ENCODE assay signal across 8 cellular contexts in the genomic region with DNA sequence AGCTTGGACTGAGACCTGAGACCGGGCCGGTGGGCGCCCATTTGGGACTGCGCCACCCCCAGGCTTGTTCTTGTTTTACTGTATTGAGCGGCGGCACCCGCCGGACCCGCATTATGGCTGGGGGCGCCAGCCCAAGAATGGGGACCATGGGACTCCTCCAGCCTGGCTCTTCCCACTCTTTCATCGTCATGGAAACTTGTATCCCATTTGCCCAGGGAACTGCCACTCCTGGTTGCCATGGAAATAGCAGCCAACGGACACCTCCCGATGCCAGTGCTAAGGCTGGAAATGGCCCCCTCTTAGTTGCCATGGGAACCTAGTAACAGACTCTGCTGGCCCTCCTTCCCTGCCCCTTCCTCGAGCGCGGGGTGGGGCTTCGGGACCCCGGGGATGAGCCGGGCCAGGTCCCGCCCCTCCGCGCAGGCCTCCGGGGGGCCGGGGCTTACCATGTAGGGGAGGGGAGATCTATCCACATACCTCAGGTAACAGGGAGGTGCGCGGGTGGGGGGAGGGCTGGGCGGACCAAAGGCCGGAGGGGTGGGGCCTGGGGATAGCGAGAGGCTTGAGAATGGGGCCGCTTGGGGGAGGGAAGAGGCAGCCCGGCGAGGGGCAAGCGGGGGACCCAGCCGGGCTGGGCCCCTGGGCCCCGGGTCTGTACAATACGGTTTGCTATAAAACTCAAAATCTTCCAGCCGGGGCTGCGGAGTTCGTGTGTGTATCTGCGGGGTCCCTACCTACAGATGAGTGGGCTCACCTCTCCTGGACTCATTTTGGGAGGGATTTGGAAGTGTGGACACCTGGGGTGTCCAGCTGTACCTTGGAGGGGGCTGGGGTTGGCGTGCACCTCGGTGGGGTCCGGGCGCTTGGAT. TPM values are rescaled to one million over a fixed set of nuclear protein-coding genes. Genes with fewer than 3 reads are reported as not detected.
DNase-seq lines count a peak whose midpoint lies in the region; ATAC-seq lines count a peak whose summit lies in the region.

No MANE protein-coding gene starts in this region.

- H3K4me3 Mint-ChIP-seq in CD4-positive, alpha-beta memory T cell = peak overlapping the region; percentile 64 to 92 (median 76)
- peak overlapping the region; percentile 82 for H3K4me3 Mint-ChIP-seq in activated naive CD8-positive, alpha-beta T cell treated with anti-CD3 and anti-CD28 coated beads, Interleukin-2, amount 50 U/mL, for 24 hours

- intact Hi-C loops in CD4-positive, alpha-beta memory T cell (cut with micrococcal nuclease) = no loop called here

- peak; percentile 14 for ATAC-seq in GM19455 (IDR thresholded peaks at IDR 0.05; ENCODE audit: unreplicated experiment)
- no peak for ATAC-seq in activated naive CD8-positive, alpha-beta T cell treated with anti-CD3 and anti-CD28 coated beads, Interleukin-2, amount 50 U/mL, for 24 hours
- ATAC-seq in GM18519 (IDR thresholded peaks at IDR 0.05; ENCODE audit: low FRiP score, unreplicated experiment) = no peak
- ATAC-seq in GM21515 (IDR thresholded peaks at IDR 0.05; ENCODE audit: unreplicated experiment) = no peak

- no peaks in the 10 kb centered on the region for H3K27me3 Mint-ChIP-seq in CD4-positive, alpha-beta memory T cell
- H3K27me3 Mint-ChIP-seq in activated naive CD8-positive, alpha-beta T cell treated with anti-CD3 and anti-CD28 coated beads, Interleukin-2, amount 50 U/mL, for 24 hours = no peaks in the 10 kb centered on the region

- peak overlapping the region; percentile 71 for H3K27ac ChIP-seq in CD4-positive, alpha-beta memory T cell (ENCODE audit: low read depth, low read length)

- peaks cover 9 to 26% (median 20%) of the 10 kb centered on the region in 4 donors for H3K4me1 Mint-ChIP-seq in CD4-positive, alpha-beta memory T cell
- H3K4me1 Mint-ChIP-seq in activated naive CD8-positive, alpha-beta T cell treated with anti-CD3 and anti-CD28 coated beads, Interleukin-2, amount 50 U/mL, for 24 hours = peaks cover 15% of the 10 kb centered on the region

- H2AFZ ChIP-seq in neuron (ENCODE audit: low read depth, low read length) = peak overlapping the region; percentile 52

- no peaks in the 10 kb centered on the region for H3K27me3 ChIP-seq in CD4-positive, alpha-beta memory T cell (ENCODE audit: insufficient read depth, low read length)
- no peaks in the 10 kb centered on the region for H3K27me3 ChIP-seq in neuron (ENCODE audit: insufficient read depth, low read length)

- H3K36me3 ChIP-seq in CD4-positive, alpha-beta memory T cell (ENCODE audit: insufficient read depth, low read length) = no peaks in the 10 kb centered on the region
- H3K36me3 ChIP-seq in neuron (ENCODE audit: insufficient read depth, low read length) = peaks cover 19% of the 10 kb centered on the region

- no peaks in the 10 kb centered on the region for H3K9me3 Mint-ChIP-seq in CD4-positive, alpha-beta memory T cell
- no peaks in the 10 kb centered on the region for H3K9me3 Mint-ChIP-seq in activated naive CD8-positive, alpha-beta T cell treated with anti-CD3 and anti-CD28 coated beads, Interleukin-2, amount 50 U/mL, for 24 hours

- peaks cover 16% of the 10 kb centered on the region for H3K4me1 ChIP-seq in CD4-positive, alpha-beta memory T cell (ENCODE audit: insufficient read depth, low read length)
- peaks cover 31% of the 10 kb centered on the region for H3K4me1 ChIP-seq in neuron (ENCODE audit: insufficient read depth, low read length)

- POLR2A ChIA-PET in CD4-positive, alpha-beta memory T cell (lab: Charles Lee; ENCODE audit: partially characterized antibody) = interaction anchor here (1.5 to 1.8 kb wide), 2 partner anchors 194 to 232 kb away, joined by 5 to 10 read pairs; partner anchors contain the start of gene FUS

- CTCF ChIA-PET in CD4-positive, alpha-beta memory T cell (lab: Charles Lee; ENCODE audit: partially characterized antibody) = interaction anchor here (0.7 to 1.4 kb wide), 2 partner anchors 47 to 921 kb away, joined by 3 read pairs; no protein-coding TSS in a partner anchor

- no peak for DNase-seq in CD4-positive, alpha-beta memory T cell
- DNase-seq in NCI-H1930 (lab: John Stamatoyannopoulos, UW) = peak; percentile 88 to 94
- peak; percentile 29 for DNase-seq in activated naive CD8-positive, alpha-beta T cell treated with anti-CD3 and anti-CD28 coated beads, Interleukin-2, amount 50 U/mL, for 24 hours
- DNase-seq in glomerular visceral epithelial cell (ENCODE audit: extremely low spot score) = peak; percentile 88

- no peaks in the 10 kb centered on the region for H3K9me3 ChIP-seq in CD4-positive, alpha-beta memory T cell (ENCODE audit: control insufficient read depth in 1 of 2, low read length in 2 of 2)
- peaks cover 2% of the 10 kb centered on the region for H3K9me3 ChIP-seq in neuron (ENCODE audit: low read length)

- H3K36me3 Mint-ChIP-seq in CD4-positive, alpha-beta memory T cell = peaks cover 0 to 8% of the 10 kb centered on the region in 2 donors
- peaks cover 15% of the 10 kb centered on the region for H3K36me3 Mint-ChIP-seq in activated naive CD8-positive, alpha-beta T cell treated with anti-CD3 and anti-CD28 coated beads, Interleukin-2, amount 50 U/mL, for 24 hours (ENCODE audit: low read depth)

- peak overlapping the region; percentile 35 to 86 (median 68) for H3K27ac Mint-ChIP-seq in CD4-positive, alpha-beta memory T cell
- peak overlapping the region; percentile 35 for H3K27ac Mint-ChIP-seq in activated naive CD8-positive, alpha-beta T cell treated with anti-CD3 and anti-CD28 coated beads, Interleukin-2, amount 50 U/mL, for 24 hours

- H3K4me3 ChIP-seq in CD4-positive, alpha-beta memory T cell (ENCODE audit: low read length in 2 of 2) = peak overlapping the region in 1 of 2 donors; percentile 80
- peak overlapping the region; percentile 74 for H3K4me3 ChIP-seq in neuron (ENCODE audit: low read length)

RNA-seq across cellular contexts. Expression of gene ORAI3, which starts 0.5 kb away (rescaled TPM):
- total RNA-seq in CD4-positive, alpha-beta memory T cell = 10 to 100 TPM; 19.3 to 22.0 TPM
- 10 to 100 TPM; 16.2 to 17.5 TPM for polyA plus RNA-seq in CD4-positive, alpha-beta memory T cell

RNA-seq across cellular contexts. Expression of gene SETD1A, which starts 9.2 kb away (rescaled TPM):
- total RNA-seq in CD4-positive, alpha-beta memory T cell = 10 to 100 TPM; 32.1 to 33.2 TPM
- 1 to 10 TPM in 1 of 2 donors, not detected in 1; 5.6 TPM for polyA plus RNA-seq in CD4-positive, alpha-beta memory T cell

RNA-seq across cellular contexts. Expression of gene FBXL19, which starts 24.9 kb away (rescaled TPM):
- 10 to 100 TPM; 15.6 to 15.8 TPM for total RNA-seq in CD4-positive, alpha-beta memory T cell
- polyA plus RNA-seq in CD4-positive, alpha-beta memory T cell = under 1 TPM in 1 of 2 donors, not detected in 1; 0.16 TPM

RNA-seq across cellular contexts. Expression of gene HSD3B7, which starts 36.7 kb away (rescaled TPM):
- 1 to 10 TPM; 3.6 to 4.3 TPM for total RNA-seq in CD4-positive, alpha-beta memory T cell
- 1 to 10 TPM in 1 of 2 donors, under 1 TPM in 1; 0.08 to 1.2 TPM for polyA plus RNA-seq in CD4-positive, alpha-beta memory T cell

RNA-seq across cellular contexts. Expression of gene CTF1, which starts 51.9 kb away (rescaled TPM):
- total RNA-seq in CD4-positive, alpha-beta memory T cell = under 1 TPM; 0.19 to 0.26 TPM
- not detected for polyA plus RNA-seq in CD4-positive, alpha-beta memory T cell

Comparison
In these comparisons a context has a peak if more than half of its experiments do, and no peak if none do; other contexts are left out.
1. DNase-seq: peak in NCI-H1930 (2 of 2), activated naive CD8-positive, alpha-beta T cell treated with anti-CD3 and anti-CD28 coated beads, Interleukin-2, amount 50 U/mL, for 24 hours (single experiment) and glomerular visceral epithelial cell (single experiment); none in CD4-positive, alpha-beta memory T cell (0 of 5).